In genomic region chr16:86507173-86508027, GRCh38 we compare ENCODE assay signal across 12 cellular contexts. TPM values are rescaled to one million over a fixed set of nuclear protein-coding genes. Genes with fewer than 3 reads are reported as not detected.
DNase-seq lines count a peak whose midpoint lies in the region; ATAC-seq and TF ChIP-seq lines count a peak whose summit lies in the region.
"Had no signal": no experiment of that assay in that cellular context is flagged by ENCODE, and none has a peak within 500 bp of the region (broad histone marks: within the 10 kb centered on the region; RNA-seq: fewer than 3 reads in every experiment).

No MANE protein-coding gene starts in this region.

- peaks cover 37 to 44% (median 37%) of the 10 kb centered on the region in 3 donors for H3K4me1 Mint-ChIP-seq in naive B cell

- DNase-seq in right lobe of liver (no peak), coronary artery (ENCODE audit: low spot score) (no peak), naive B cell (no peak), NCI-H146 treated with DMSO at 0.1 percent for 48 hours (lab: John Stamatoyannopoulos, UW; ENCODE audit: unreplicated experiment) (no peak)
- DNase-seq: activated effector memory CD4-positive, alpha-beta T cell treated with anti-CD3 and anti-CD28 coated beads, Interleukin-2, amount 50 U/mL, for 16 hours; NCI-H526 had no signal

- H3K9me3 Mint-ChIP-seq in naive B cell = peaks cover 0 to 4% (median 0%) of the 10 kb centered on the region in 7 donors

- 14% methylated on average over 37 of the region's 37 CpGs for WGBS in liver
- 11% methylated on average over 11 of the region's 37 CpGs for WGBS in right lobe of liver (ENCODE audit: insufficient coverage, low coverage, low lambda C conversion rate, missing lambda C conversion rate)

- TF ChIP-seq POLR2A in right lobe of liver (IDR thresholded peaks at IDR 0.05) = no peak

- intact Hi-C loops in right lobe of liver (cut with DNase I) = no loop called here

- H3K36me3 ChIP-seq in liver (ENCODE audit: control insufficient read depth in 4 of 4, insufficient read depth in 3 of 4, low read depth in 1 of 4, low read length in 3 of 4) = no peaks in the 10 kb centered on the region
- H3K36me3 ChIP-seq in right lobe of liver = no peaks in the 10 kb centered on the region

- H3K27ac Mint-ChIP-seq in naive B cell = peak overlapping the region in 5 of 6 donors; percentile 54 to 93 (median 80)

- H3K9ac ChIP-seq in liver (ENCODE audit: low read depth in 1 of 2, low read length in 2 of 2) = no peak overlapping the region

- H3K27ac ChIP-seq in liver (ENCODE audit: low read depth in 1 of 2, low read length in 2 of 2) = peak overlapping the region; percentile 28 to 51
- peak overlapping the region in 1 of 3 donors; percentile 51 for H3K27ac ChIP-seq in right lobe of liver
- no peak overlapping the region for H3K27ac ChIP-seq in coronary artery
- H3K27ac ChIP-seq: C4-2B had no signal

- peak overlapping the region; percentile 70 to 92 (median 82) for H3K4me3 Mint-ChIP-seq in naive B cell

- H3K27me3 ChIP-seq in liver (ENCODE audit: control insufficient read depth in 4 of 4, insufficient read depth in 4 of 4, low read length in 3 of 4) (peaks cover 10 to 30% (median 17%) of the 10 kb centered on the region in 4 donors), right lobe of liver (peaks cover 0 to 46% of the 10 kb centered on the region in 2 donors)

- H3K27me3 Mint-ChIP-seq in naive B cell = peaks cover 61 to 82% (median 73%) of the 10 kb centered on the region in 3 donors

- H3K9me3 ChIP-seq in liver (ENCODE audit: control insufficient read depth in 4 of 4, low read length in 3 of 4) = no peaks in the 10 kb centered on the region
- no peaks in the 10 kb centered on the region for H3K9me3 ChIP-seq in right lobe of liver

- H3K4me3 ChIP-seq in liver (ENCODE audit: low read depth in 1 of 3, low read length in 3 of 3) = no peak overlapping the region
- peak overlapping the region in 1 of 3 donors; percentile 46 for H3K4me3 ChIP-seq in right lobe of liver
- H3K4me3 ChIP-seq in coronary artery = peak overlapping the region; percentile 84

- TF ChIP-seq CTCF in liver (IDR thresholded peaks at IDR 0.05; ENCODE audit: low read depth, low read length, missing input control) (no peak), right lobe of liver (IDR thresholded peaks at IDR 0.05) (no peak), coronary artery (IDR thresholded peaks at IDR 0.05) (no peak)

- H3K36me3 Mint-ChIP-seq in naive B cell = peaks cover 0 to 17% of the 10 kb centered on the region in 2 donors

- no peak for TF ChIP-seq RAD21 in liver (IDR thresholded peaks at IDR 0.05)

- ATAC-seq in right lobe of liver = no peak
- no peak for ATAC-seq in naive B cell (ENCODE audit: low read depth in 2 of 2)
- ATAC-seq in GM18511 (IDR thresholded peaks at IDR 0.05; ENCODE audit: unreplicated experiment) = no peak
- no peak for ATAC-seq in HG03565 (IDR thresholded peaks at IDR 0.05; ENCODE audit: unreplicated experiment)
- ATAC-seq in GM21576 (IDR thresholded peaks at IDR 0.05; ENCODE audit: unreplicated experiment) = no peak

- H3K4me1 ChIP-seq in liver (ENCODE audit: control insufficient read depth in 4 of 4, insufficient read depth in 4 of 4, low read length in 3 of 4) (peaks cover 18 to 46% (median 24%) of the 10 kb centered on the region in 4 donors), right lobe of liver (peaks cover 0 to 22% (median 0%) of the 10 kb centered on the region in 4 donors)

TF ChIP-seq in liver, 16 proteins besides CTCF, POLR2A, EP300 and RAD21:
- TF ChIP-seq JUND (IDR thresholded peaks at IDR 0.05) (no peak), FOXA1 (IDR thresholded peaks at IDR 0.05) (no peak), SP1 (IDR thresholded peaks at IDR 0.05) (no peak), RXRA (IDR thresholded peaks at IDR 0.05) (no peak), MAX (IDR thresholded peaks at IDR 0.05) (no peak)

RNA-seq across cellular contexts. Expression of gene FOXF1, which starts 2.9 kb away (rescaled TPM):
- under 1 TPM; 0.56 to 0.75 TPM for total RNA-seq in liver
- polyA plus RNA-seq in liver = 1 to 10 TPM; 1.0 to 1.2 TPM
- 1 to 10 TPM in 5 of 6 experiments, under 1 TPM in 1; 0.58 to 1.6 (median 1.2) TPM for total RNA-seq in right lobe of liver
- not detected for polyA plus RNA-seq in naive B cell (ENCODE audit: low read depth in 6 of 6)
- total RNA-seq: T-helper 1 cell treated with Interleukin-12 subunit alpha and Interleukin-12 subunit beta and Interleukin-4 antibody, amounts not matched to agents 30 ng/mL and 1 ng/mL, for 36 hours had no signal

RNA-seq across cellular contexts. Expression of gene MTHFSD, which starts 47.6 kb away (rescaled TPM):
- total RNA-seq in liver (1 to 10 TPM; 7.7 to 8.1 TPM), right lobe of liver (10 to 100 TPM in 2 of 6 experiments, 1 to 10 TPM in 4; 5.9 to 11.6 (median 9.0) TPM)
- polyA plus RNA-seq in liver (1 to 10 TPM; 4.6 to 5.3 TPM), naive B cell (ENCODE audit: low read depth in 6 of 6) (10 to 100 TPM in 5 of 6 donors, 1 to 10 TPM in 1; 5.6 to 18.6 (median 16.6) TPM)

RNA-seq across cellular contexts. Expression of gene FOXC2, which starts 59.2 kb away (rescaled TPM):
- total RNA-seq in liver = under 1 TPM; 0.08 to 0.09 TPM
- polyA plus RNA-seq in liver = under 1 TPM in 1 of 2 donors, not detected in 1; 0.03 TPM
- total RNA-seq in right lobe of liver = under 1 TPM in 1 of 6 experiments, not detected in 5; 0.20 TPM
- not detected for polyA plus RNA-seq in naive B cell (ENCODE audit: low read depth in 6 of 6)
- total RNA-seq: T-helper 1 cell treated with Interleukin-12 subunit alpha and Interleukin-12 subunit beta and Interleukin-4 antibody, amounts not matched to agents 30 ng/mL and 1 ng/mL, for 36 hours had no signal

Comparison
In these comparisons a context has a peak if more than half of its experiments do, and no peak if none do; other contexts are left out.
1. H3K27ac ChIP-seq: peak in liver (2 of 2); none in coronary artery (0 of 2).